ENCODE assay signal across 8 cellular contexts in genomic region chr10:63628526-63629362, GRCh38.
DNase-seq lines count a peak whose midpoint lies in the region; ATAC-seq, FAIRE-seq and TF ChIP-seq lines count a peak whose summit lies in the region.

No MANE protein-coding gene starts in this region.

- POLR2A ChIA-PET in OCI-LY7 (lab: Charles Lee), result interaction anchor here (0.7 to 2.2 kb wide), 18 partner anchors 12 to 650 kb away, joined by 3 to 10 read pairs (median 3); no protein-coding TSS in a partner anchor

- peak overlapping the region; percentile 89 for H3K9ac ChIP-seq in skeletal muscle satellite cell (ENCODE audit: low read depth, low read length)

- H3K27me3 Mint-ChIP-seq in IgD-negative memory B cell, result no peaks in the 10 kb centered on the region

- peak overlapping the region; percentile 84 to 97 (median 96) for H3K27ac Mint-ChIP-seq in IgD-negative memory B cell

- no TSS peak for BruUV-seq in OCI-LY7 (replicated peaks; lab: Mats Ljungman, UMichigan)

- H3K4me1 ChIP-seq in OCI-LY7 (ENCODE audit: insufficient read depth, low read length, poor library complexity, severe bottlenecking), result peaks cover 27% of the 10 kb centered on the region
- peaks cover 32% of the 10 kb centered on the region for H3K4me1 ChIP-seq in skeletal muscle satellite cell (ENCODE audit: control insufficient read depth, insufficient read depth, low read length)

- peak overlapping the region; percentile 93 for H2AFZ ChIP-seq in OCI-LY7 (ENCODE audit: low read length)

- H3K4me1 Mint-ChIP-seq in IgD-negative memory B cell, result peaks cover 6 to 28% (median 16%) of the 10 kb centered on the region in 3 donors

- H3K79me2 ChIP-seq in OCI-LY7 (ENCODE audit: insufficient read depth, low read depth, low read length), result no peaks in the 10 kb centered on the region

- peak; percentile 58 for FAIRE-seq in islet of Langerhans (lab: Jason Lieb, UNC)

- CTCF ChIA-PET in OCI-LY7 (lab: Charles Lee; ENCODE audit: unreplicated experiment), result interaction anchor here (1.3 to 1.7 kb wide), 2 partner anchors 91 to 462 kb away, joined by 5 to 12 read pairs; no protein-coding TSS in a partner anchor

- H3K27me3 ChIP-seq in skeletal muscle satellite cell (ENCODE audit: control insufficient read depth, insufficient read depth, low read length), result no peaks in the 10 kb centered on the region

- H3K4me3 Mint-ChIP-seq in IgD-negative memory B cell, result peak overlapping the region; percentile 92 to 97 (median 94)

- H3K27ac ChIP-seq in OCI-LY7 (ENCODE audit: low read depth, low read length, poor library complexity, severe bottlenecking) (peak overlapping the region; percentile 80), caudate nucleus (ENCODE audit: low read depth, low read length) (peak overlapping the region; percentile 97)

- no peaks in the 10 kb centered on the region for H3K36me3 ChIP-seq in OCI-LY7 (ENCODE audit: insufficient read depth, low read length)
- H3K36me3 ChIP-seq in skeletal muscle satellite cell (ENCODE audit: insufficient read depth, low read length), result no peaks in the 10 kb centered on the region

- H3K9me3 Mint-ChIP-seq in IgD-negative memory B cell, result no peaks in the 10 kb centered on the region

- DNase-seq in GM03348 (ENCODE audit: low spot score) (peak; percentile 27), OCI-LY7 (ENCODE audit: low spot score) (peak; percentile 76), caudate nucleus (lab: John Stamatoyannopoulos, UW) (peak in 50 of 61 donors; percentile 4 to 81 (median 48)), cortex of kidney (lab: John Stamatoyannopoulos, UW) (no peak)

- peak; percentile 33 for ATAC-seq in GM21717 (IDR thresholded peaks at IDR 0.05; ENCODE audit: unreplicated experiment)

- H3K9me3 ChIP-seq in OCI-LY7 (ENCODE audit: low read length) (no peaks in the 10 kb centered on the region), skeletal muscle satellite cell (replicated peaks; ENCODE audit: low read length) (no peaks in the 10 kb centered on the region)

- no peaks in the 10 kb centered on the region for H3K9me2 ChIP-seq in OCI-LY7 (ENCODE audit: insufficient read depth, low read length)

- TF ChIP-seq CTCF in OCI-LY7 (conservative IDR thresholded peaks at IDR 0.05; ENCODE audit: low read length), result no peak

- H3K4me3 ChIP-seq in OCI-LY7 (ENCODE audit: low read depth, low read length, poor library complexity, severe bottlenecking) (peak overlapping the region; percentile 71), skeletal muscle satellite cell (ENCODE audit: low read length) (peak overlapping the region; percentile 84)

- intact Hi-C loops in OCI-LY7 (cut with micrococcal nuclease; ENCODE audit: unreplicated experiment), result loop anchor here (1.0 to 2.0 kb wide), 6 partner anchors 92 to 461 kb away; partner anchors contain the start of gene JMJD1C

- H3K36me3 Mint-ChIP-seq in IgD-negative memory B cell, result no peaks in the 10 kb centered on the region

- H3K4me2 ChIP-seq in OCI-LY7 (ENCODE audit: low read length) (peak overlapping the region; percentile 91), skeletal muscle satellite cell (ENCODE audit: low read length) (peak overlapping the region; percentile 86)

- no peaks in the 10 kb centered on the region for H4K20me1 ChIP-seq in OCI-LY7 (ENCODE audit: insufficient read depth, low read length)
